8 cellular contexts compared by ENCODE assay signal in genomic region chr6:12014027-12014872, GRCh38. TPM values are rescaled to one million over a fixed set of nuclear protein-coding genes. Genes with fewer than 3 reads are reported as not detected.
DNase-seq lines count a peak whose midpoint lies in the region; ATAC-seq and TF ChIP-seq lines count a peak whose summit lies in the region.

No MANE protein-coding gene starts in this region.

- no TSS peak for BruUV-seq in OCI-LY7 (replicated peaks; lab: Mats Ljungman, UMichigan)

- peaks cover 54% of the 10 kb centered on the region for H3K79me2 ChIP-seq in OCI-LY7 (ENCODE audit: insufficient read depth, low read depth, low read length)

- H3K4me1 ChIP-seq in OCI-LY7 (ENCODE audit: insufficient read depth, low read length, poor library complexity, severe bottlenecking) (peaks cover 17% of the 10 kb centered on the region), endocrine pancreas (ENCODE audit: control insufficient read depth, insufficient read depth, low read length) (peaks cover 8% of the 10 kb centered on the region), neutrophil (ENCODE audit: control insufficient read depth in 1 of 2, insufficient read depth in 1 of 2, low read depth in 1 of 2, low read length in 1 of 2) (peaks cover 22 to 26% of the 10 kb centered on the region in 2 experiments)

- TF ChIP-seq CTCF in GM06990 (IDR thresholded peaks at IDR 0.05; ENCODE audit: insufficient read depth, low read length, poor library complexity, severe bottlenecking) (no peak), OCI-LY7 (conservative IDR thresholded peaks at IDR 0.05; ENCODE audit: low read length) (no peak), neutrophil (IDR thresholded peaks at IDR 0.05) (no peak)

- no peak overlapping the region for H2AFZ ChIP-seq in OCI-LY7 (ENCODE audit: low read length)

- H3K27ac ChIP-seq in OCI-LY7 (ENCODE audit: low read depth, low read length, poor library complexity, severe bottlenecking): no peak overlapping the region
- H3K27ac ChIP-seq in neutrophil: peak overlapping the region; percentile 25

- H3K4me3 ChIP-seq in GM06990 (replicated peaks; ENCODE audit: low read depth, low read length): peak overlapping the region; percentile 76
- peak overlapping the region; percentile 94 for H3K4me3 ChIP-seq in OCI-LY7 (ENCODE audit: low read depth, low read length, poor library complexity, severe bottlenecking)
- peak overlapping the region; percentile 97 for H3K4me3 ChIP-seq in endocrine pancreas (ENCODE audit: control insufficient read depth, insufficient read depth, low read length)
- H3K4me3 ChIP-seq in neutrophil (ENCODE audit: low read depth in 1 of 2, low read length in 1 of 2): no peak overlapping the region

- H4K20me1 ChIP-seq in OCI-LY7 (ENCODE audit: insufficient read depth, low read length): peaks cover 12% of the 10 kb centered on the region

- POLR2A ChIA-PET in OCI-LY7 (lab: Charles Lee): interaction anchor here (0.6 to 2.2 kb wide), 4 partner anchors 9 to 96 kb away, joined by 3 to 10 read pairs (median 3); no protein-coding TSS in a partner anchor

- H3K4me2 ChIP-seq in OCI-LY7 (ENCODE audit: low read length): peak overlapping the region; percentile 95

- intact Hi-C loops in OCI-LY7 (cut with micrococcal nuclease; ENCODE audit: unreplicated experiment): loop anchor here (5.0 kb wide), 1 partner anchor 1482 kb away; no protein-coding TSS in a partner anchor

- no peak for DNase-seq in GM06990 (ENCODE audit: extremely low read depth, insufficient read length)
- DNase-seq in OCI-LY7 (ENCODE audit: low spot score): no peak
- DNase-seq in NCI-H2029 treated with DMSO at 0.1 percent for 48 hours (lab: John Stamatoyannopoulos, UW): no peak
- no peak for DNase-seq in NCI-H526 (lab: John Stamatoyannopoulos, UW)
- no peak for DNase-seq in NCI-H1417 treated with DMSO at 0.1 percent for 48 hours (lab: John Stamatoyannopoulos, UW)

- H3K9me3 ChIP-seq in OCI-LY7 (ENCODE audit: low read length) (peaks cover 8% of the 10 kb centered on the region; the same call in 1 of the 2 replicates), endocrine pancreas (ENCODE audit: control insufficient read depth, low read length) (no peaks in the 10 kb centered on the region), neutrophil (no peaks in the 10 kb centered on the region)

- ATAC-seq in HG02798 (IDR thresholded peaks at IDR 0.05; ENCODE audit: poor library complexity, unreplicated experiment): no peak

- H3K27me3 ChIP-seq in GM06990 (replicated peaks; ENCODE audit: control insufficient read depth, insufficient read depth, low read length) (no peaks in the 10 kb centered on the region), endocrine pancreas (ENCODE audit: control insufficient read depth, insufficient read depth, low read length) (no peaks in the 10 kb centered on the region), neutrophil (no peaks in the 10 kb centered on the region)

- CTCF ChIA-PET in OCI-LY7 (lab: Charles Lee; ENCODE audit: unreplicated experiment): no interaction called here

- no peak overlapping the region for H3K9ac ChIP-seq in endocrine pancreas (ENCODE audit: control insufficient read depth, insufficient read depth, low read length)

- H3K9me2 ChIP-seq in OCI-LY7 (ENCODE audit: insufficient read depth, low read length): no peaks in the 10 kb centered on the region

- peaks cover 15% of the 10 kb centered on the region for H3K36me3 ChIP-seq in GM06990 (ENCODE audit: control insufficient read depth, insufficient read depth, low read length)
- H3K36me3 ChIP-seq in OCI-LY7 (ENCODE audit: insufficient read depth, low read length): peaks cover 53% of the 10 kb centered on the region
- H3K36me3 ChIP-seq in endocrine pancreas (ENCODE audit: control insufficient read depth, insufficient read depth, low read length): no peaks in the 10 kb centered on the region
- peaks cover 28% of the 10 kb centered on the region for H3K36me3 ChIP-seq in neutrophil

RNA-seq across cellular contexts. Expression of gene HIVEP1, which starts 2.1 kb away (rescaled TPM):
- total RNA-seq in OCI-LY7 (2014; rRNA removed; shearing (Covaris generic)): 18.3 and 22.6 TPM in 2 replicates
- total RNA-seq in OCI-LY7 (2022): 22.1 and 29.5 TPM in 2 replicates

Comparison
In these comparisons a context has a peak if more than half of its experiments do, and no peak if none do; other contexts are left out.
1. H3K4me3 ChIP-seq: peak in GM06990 (single experiment), OCI-LY7 (single experiment) and endocrine pancreas (single experiment); none in neutrophil (0 of 2).